2 cellular contexts compared by ENCODE assay signal in the genomic region with DNA sequence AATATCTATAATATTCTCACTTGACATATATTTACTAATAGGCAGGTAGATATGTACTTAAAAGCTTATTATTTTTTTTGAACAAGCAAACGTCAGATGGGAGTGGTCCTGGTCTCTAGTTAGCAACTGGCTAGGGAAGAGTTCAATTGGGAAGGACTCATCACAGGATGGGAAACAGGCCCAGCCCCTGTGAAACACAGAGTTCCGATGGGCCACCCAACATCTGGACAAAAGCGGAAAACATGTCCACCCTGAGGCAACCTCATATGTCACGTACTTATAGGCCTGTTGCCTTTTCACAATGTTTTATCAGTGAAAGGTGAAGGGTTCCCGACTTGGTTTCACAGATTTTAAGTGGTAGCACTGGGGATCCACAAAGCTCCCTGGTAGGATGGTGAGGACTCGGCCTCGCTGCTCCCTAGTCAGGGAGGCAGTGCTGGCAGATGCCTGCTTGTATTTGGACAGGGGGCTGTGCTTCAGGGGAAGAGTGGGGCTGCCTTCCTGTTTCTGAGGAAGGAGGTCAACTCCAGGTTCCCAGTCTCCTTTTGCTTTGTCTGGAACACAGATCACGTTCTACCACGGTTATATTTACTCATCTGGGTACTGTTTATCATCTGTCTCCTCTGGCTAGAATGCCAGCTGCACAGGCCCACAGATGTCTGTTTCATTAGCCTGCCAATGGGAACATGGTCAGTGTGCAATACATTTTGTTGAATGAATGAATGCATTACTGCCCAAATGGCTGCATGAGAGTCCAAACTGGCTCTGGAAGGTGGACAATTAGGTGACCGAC.
TF ChIP-seq lines count a peak whose summit lies in the region.

No MANE protein-coding gene starts in this region.

TF ChIP-seq in HepG2, 621 proteins besides CTCF, POLR2A, EP300 and RAD21:
- TF ChIP-seq YY1 (IDR thresholded peaks at IDR 0.05; ENCODE audit: insufficient read depth, insufficient replicate concordance, low read depth, low read length) (no peak), PITX1 (CRISPR knock-in tag; IDR thresholded peaks at IDR 0.05) (no peak), ZNF776 (CRISPR knock-in tag; IDR thresholded peaks at IDR 0.05) (no peak), ZNF652 (CRISPR knock-in tag; IDR thresholded peaks at IDR 0.05; ENCODE audit: borderline replicate concordance, low read depth) (no peak), ZNF615 (CRISPR knock-in tag; IDR thresholded peaks at IDR 0.05; ENCODE audit: borderline replicate concordance) (no peak), ZNF660 (CRISPR knock-in tag; IDR thresholded peaks at IDR 0.05; ENCODE audit: borderline replicate concordance, low read depth) (no peak), AGO2 (optimal IDR thresholded peaks at IDR 0.05; ENCODE audit: low read depth, low read length) (no peak)
- TF ChIP-seq, protein P1, sequence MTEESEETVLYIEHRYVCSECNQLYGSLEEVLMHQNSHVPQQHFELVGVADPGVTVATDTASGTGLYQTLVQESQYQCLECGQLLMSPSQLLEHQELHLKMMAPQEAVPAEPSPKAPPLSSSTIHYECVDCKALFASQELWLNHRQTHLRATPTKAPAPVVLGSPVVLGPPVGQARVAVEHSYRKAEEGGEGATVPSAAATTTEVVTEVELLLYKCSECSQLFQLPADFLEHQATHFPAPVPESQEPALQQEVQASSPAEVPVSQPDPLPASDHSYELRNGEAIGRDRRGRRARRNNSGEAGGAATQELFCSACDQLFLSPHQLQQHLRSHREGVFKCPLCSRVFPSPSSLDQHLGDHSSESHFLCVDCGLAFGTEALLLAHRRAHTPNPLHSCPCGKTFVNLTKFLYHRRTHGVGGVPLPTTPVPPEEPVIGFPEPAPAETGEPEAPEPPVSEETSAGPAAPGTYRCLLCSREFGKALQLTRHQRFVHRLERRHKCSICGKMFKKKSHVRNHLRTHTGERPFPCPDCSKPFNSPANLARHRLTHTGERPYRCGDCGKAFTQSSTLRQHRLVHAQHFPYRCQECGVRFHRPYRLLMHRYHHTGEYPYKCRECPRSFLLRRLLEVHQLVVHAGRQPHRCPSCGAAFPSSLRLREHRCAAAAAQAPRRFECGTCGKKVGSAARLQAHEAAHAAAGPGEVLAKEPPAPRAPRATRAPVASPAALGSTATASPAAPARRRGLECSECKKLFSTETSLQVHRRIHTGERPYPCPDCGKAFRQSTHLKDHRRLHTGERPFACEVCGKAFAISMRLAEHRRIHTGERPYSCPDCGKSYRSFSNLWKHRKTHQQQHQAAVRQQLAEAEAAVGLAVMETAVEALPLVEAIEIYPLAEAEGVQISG (CRISPR knock-in tag; IDR thresholded peaks at IDR 0.05): no peak
- TF ChIP-seq, protein P2, sequence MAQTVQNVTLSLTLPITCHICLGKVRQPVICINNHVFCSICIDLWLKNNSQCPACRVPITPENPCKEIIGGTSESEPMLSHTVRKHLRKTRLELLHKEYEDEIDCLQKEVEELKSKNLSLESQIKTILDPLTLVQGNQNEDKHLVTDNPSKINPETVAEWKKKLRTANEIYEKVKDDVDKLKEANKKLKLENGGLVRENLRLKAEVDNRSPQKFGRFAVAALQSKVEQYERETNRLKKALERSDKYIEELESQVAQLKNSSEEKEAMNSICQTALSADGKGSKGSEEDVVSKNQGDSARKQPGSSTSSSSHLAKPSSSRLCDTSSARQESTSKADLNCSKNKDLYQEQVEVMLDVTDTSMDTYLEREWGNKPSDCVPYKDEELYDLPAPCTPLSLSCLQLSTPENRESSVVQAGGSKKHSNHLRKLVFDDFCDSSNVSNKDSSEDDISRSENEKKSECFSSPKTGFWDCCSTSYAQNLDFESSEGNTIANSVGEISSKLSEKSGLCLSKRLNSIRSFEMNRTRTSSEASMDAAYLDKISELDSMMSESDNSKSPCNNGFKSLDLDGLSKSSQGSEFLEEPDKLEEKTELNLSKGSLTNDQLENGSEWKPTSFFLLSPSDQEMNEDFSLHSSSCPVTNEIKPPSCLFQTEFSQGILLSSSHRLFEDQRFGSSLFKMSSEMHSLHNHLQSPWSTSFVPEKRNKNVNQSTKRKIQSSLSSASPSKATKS (CRISPR knock-in tag; IDR thresholded peaks at IDR 0.05): no peak

TF ChIP-seq in GM23338, 12 proteins besides CTCF, POLR2A, EP300 and RAD21:
- TF ChIP-seq STAT1 (IDR thresholded peaks at IDR 0.05; ENCODE audit: unreplicated experiment) (no peak), ZNF114 (CRISPR knock-in tag; IDR thresholded peaks at IDR 0.05) (no peak), ZNF331 (CRISPR knock-in tag; IDR thresholded peaks at IDR 0.05; ENCODE audit: low read depth) (no peak), NANOG (IDR thresholded peaks at IDR 0.05; ENCODE audit: borderline replicate concordance) (no peak), POLR2AphosphoS5 (IDR thresholded peaks at IDR 0.05; ENCODE audit: low read depth) (no peak), EZH2phosphoT487 (IDR thresholded peaks at IDR 0.05; ENCODE audit: unreplicated experiment) (no peak), JUNB (IDR thresholded peaks at IDR 0.05; ENCODE audit: unreplicated experiment) (no peak), CREB1 (CRISPR knock-in tag; IDR thresholded peaks at IDR 0.05; ENCODE audit: low read depth) (no peak), EZH2 (IDR thresholded peaks at IDR 0.05; ENCODE audit: low read depth, unreplicated experiment) (no peak)
- TF ChIP-seq, protein P3, sequence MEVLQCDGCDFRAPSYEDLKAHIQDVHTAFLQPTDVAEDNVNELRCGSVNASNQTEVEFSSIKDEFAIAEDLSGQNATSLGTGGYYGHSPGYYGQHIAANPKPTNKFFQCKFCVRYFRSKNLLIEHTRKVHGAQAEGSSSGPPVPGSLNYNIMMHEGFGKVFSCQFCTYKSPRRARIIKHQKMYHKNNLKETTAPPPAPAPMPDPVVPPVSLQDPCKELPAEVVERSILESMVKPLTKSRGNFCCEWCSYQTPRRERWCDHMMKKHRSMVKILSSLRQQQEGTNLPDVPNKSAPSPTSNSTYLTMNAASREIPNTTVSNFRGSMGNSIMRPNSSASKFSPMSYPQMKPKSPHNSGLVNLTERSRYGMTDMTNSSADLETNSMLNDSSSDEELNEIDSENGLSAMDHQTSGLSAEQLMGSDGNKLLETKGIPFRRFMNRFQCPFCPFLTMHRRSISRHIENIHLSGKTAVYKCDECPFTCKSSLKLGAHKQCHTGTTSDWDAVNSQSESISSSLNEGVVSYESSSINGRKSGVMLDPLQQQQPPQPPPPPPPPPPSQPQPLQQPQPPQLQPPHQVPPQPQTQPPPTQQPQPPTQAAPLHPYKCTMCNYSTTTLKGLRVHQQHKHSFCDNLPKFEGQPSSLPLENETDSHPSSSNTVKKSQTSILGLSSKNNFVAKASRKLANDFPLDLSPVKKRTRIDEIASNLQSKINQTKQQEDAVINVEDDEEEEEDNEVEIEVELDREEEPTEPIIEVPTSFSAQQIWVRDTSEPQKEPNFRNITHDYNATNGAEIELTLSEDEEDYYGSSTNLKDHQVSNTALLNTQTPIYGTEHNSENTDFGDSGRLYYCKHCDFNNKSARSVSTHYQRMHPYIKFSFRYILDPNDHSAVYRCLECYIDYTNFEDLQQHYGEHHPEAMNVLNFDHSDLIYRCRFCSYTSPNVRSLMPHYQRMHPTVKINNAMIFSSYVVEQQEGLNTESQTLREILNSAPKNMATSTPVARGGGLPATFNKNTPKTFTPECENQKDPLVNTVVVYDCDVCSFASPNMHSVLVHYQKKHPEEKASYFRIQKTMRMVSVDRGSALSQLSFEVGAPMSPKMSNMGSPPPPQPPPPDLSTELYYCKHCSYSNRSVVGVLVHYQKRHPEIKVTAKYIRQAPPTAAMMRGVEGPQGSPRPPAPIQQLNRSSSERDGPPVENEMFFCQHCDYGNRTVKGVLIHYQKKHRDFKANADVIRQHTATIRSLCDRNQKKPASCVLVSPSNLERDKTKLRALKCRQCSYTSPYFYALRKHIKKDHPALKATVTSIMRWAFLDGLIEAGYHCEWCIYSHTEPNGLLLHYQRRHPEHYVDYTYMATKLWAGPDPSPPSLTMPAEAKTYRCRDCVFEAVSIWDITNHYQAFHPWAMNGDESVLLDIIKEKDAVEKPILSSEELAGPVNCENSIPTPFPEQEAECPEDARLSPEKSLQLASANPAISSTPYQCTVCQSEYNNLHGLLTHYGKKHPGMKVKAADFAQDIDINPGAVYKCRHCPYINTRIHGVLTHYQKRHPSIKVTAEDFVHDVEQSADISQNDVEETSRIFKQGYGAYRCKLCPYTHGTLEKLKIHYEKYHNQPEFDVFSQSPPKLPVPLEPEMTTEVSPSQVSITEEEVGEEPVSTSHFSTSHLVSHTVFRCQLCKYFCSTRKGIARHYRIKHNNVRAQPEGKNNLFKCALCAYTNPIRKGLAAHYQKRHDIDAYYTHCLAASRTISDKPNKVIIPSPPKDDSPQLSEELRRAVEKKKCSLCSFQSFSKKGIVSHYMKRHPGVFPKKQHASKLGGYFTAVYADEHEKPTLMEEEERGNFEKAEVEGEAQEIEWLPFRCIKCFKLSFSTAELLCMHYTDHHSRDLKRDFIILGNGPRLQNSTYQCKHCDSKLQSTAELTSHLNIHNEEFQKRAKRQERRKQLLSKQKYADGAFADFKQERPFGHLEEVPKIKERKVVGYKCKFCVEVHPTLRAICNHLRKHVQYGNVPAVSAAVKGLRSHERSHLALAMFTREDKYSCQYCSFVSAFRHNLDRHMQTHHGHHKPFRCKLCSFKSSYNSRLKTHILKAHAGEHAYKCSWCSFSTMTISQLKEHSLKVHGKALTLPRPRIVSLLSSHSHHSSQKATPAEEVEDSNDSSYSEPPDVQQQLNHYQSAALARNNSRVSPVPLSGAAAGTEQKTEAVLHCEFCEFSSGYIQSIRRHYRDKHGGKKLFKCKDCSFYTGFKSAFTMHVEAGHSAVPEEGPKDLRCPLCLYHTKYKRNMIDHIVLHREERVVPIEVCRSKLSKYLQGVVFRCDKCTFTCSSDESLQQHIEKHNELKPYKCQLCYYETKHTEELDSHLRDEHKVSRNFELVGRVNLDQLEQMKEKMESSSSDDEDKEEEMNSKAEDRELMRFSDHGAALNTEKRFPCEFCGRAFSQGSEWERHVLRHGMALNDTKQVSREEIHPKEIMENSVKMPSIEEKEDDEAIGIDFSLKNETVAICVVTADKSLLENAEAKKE (CRISPR knock-in tag; IDR thresholded peaks at IDR 0.05): no peak
- TF ChIP-seq, protein P4, sequence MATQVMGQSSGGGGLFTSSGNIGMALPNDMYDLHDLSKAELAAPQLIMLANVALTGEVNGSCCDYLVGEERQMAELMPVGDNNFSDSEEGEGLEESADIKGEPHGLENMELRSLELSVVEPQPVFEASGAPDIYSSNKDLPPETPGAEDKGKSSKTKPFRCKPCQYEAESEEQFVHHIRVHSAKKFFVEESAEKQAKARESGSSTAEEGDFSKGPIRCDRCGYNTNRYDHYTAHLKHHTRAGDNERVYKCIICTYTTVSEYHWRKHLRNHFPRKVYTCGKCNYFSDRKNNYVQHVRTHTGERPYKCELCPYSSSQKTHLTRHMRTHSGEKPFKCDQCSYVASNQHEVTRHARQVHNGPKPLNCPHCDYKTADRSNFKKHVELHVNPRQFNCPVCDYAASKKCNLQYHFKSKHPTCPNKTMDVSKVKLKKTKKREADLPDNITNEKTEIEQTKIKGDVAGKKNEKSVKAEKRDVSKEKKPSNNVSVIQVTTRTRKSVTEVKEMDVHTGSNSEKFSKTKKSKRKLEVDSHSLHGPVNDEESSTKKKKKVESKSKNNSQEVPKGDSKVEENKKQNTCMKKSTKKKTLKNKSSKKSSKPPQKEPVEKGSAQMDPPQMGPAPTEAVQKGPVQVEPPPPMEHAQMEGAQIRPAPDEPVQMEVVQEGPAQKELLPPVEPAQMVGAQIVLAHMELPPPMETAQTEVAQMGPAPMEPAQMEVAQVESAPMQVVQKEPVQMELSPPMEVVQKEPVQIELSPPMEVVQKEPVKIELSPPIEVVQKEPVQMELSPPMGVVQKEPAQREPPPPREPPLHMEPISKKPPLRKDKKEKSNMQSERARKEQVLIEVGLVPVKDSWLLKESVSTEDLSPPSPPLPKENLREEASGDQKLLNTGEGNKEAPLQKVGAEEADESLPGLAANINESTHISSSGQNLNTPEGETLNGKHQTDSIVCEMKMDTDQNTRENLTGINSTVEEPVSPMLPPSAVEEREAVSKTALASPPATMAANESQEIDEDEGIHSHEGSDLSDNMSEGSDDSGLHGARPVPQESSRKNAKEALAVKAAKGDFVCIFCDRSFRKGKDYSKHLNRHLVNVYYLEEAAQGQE (IDR thresholded peaks at IDR 0.05; ENCODE audit: unreplicated experiment): no peak
- TF ChIP-seq, protein P5, sequence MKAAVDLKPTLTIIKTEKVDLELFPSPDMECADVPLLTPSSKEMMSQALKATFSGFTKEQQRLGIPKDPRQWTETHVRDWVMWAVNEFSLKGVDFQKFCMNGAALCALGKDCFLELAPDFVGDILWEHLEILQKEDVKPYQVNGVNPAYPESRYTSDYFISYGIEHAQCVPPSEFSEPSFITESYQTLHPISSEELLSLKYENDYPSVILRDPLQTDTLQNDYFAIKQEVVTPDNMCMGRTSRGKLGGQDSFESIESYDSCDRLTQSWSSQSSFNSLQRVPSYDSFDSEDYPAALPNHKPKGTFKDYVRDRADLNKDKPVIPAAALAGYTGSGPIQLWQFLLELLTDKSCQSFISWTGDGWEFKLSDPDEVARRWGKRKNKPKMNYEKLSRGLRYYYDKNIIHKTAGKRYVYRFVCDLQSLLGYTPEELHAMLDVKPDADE (IDR thresholded peaks at IDR 0.05): no peak
TF ChIP-seq in GM23338: peak in this region for 0.
